27 cellular contexts compared by ENCODE assay signal in genomic region chr19:19171110-19171672, GRCh38. TPM values are rescaled to one million over a fixed set of nuclear protein-coding genes. Genes with fewer than 3 reads are reported as not detected.
DNase-seq lines count a peak whose midpoint lies in the region; ATAC-seq and TF ChIP-seq lines count a peak whose summit lies in the region.
"Had no signal": no experiment of that assay in that cellular context is flagged by ENCODE, and none has a peak within 500 bp of the region (broad histone marks: within the 10 kb centered on the region; RNA-seq: fewer than 3 reads in every experiment).

No MANE protein-coding gene starts in this region.

- no peaks in the 10 kb centered on the region for H3K27me3 Mint-ChIP-seq in activated T-helper 17 cell treated with anti-CD3 and anti-CD28 coated beads, Interleukin-2, amount 50 U/mL, for 72 hours
- peaks cover 5% of the 10 kb centered on the region for H3K27me3 Mint-ChIP-seq in nephron (ENCODE audit: low read depth)
- H3K27me3 Mint-ChIP-seq: activated CD4-positive, alpha-beta memory T cell treated with anti-CD3 and anti-CD28 coated beads for 36 hours had no signal

- H3K9me2 ChIP-seq in SK-N-SH: no peaks in the 10 kb centered on the region

- CTCF ChIA-PET in SK-N-SH (lab: Yijun Ruan, JAX): interaction anchor here (1.6 to 10.6 kb wide), 2 partner anchors 23 to 171 kb away, joined by 8 to 99 read pairs; no protein-coding TSS in a partner anchor

- H2AFZ ChIP-seq in SK-N-SH (ENCODE audit: low read depth): no peak overlapping the region

- intact Hi-C loops in heart left ventricle (cut with DNase I): no loop called here

- H3K9me3 Mint-ChIP-seq in activated T-helper 17 cell treated with anti-CD3 and anti-CD28 coated beads, Interleukin-2, amount 50 U/mL, for 72 hours: no peaks in the 10 kb centered on the region
- H3K9me3 Mint-ChIP-seq in nephron: no peaks in the 10 kb centered on the region
- H3K9me3 Mint-ChIP-seq: activated CD4-positive, alpha-beta memory T cell treated with anti-CD3 and anti-CD28 coated beads for 36 hours; activated T-cell treated with anti-CD3 and anti-CD28 coated beads, Interleukin-2, amount 50 U/mL, for 72 hours; immature natural killer cell; T-helper 1 cell treated with Interleukin-12 subunit alpha and Interleukin-12 subunit beta and Interleukin-4 antibody, amounts not matched to agents 30 μg/mL and 1 μg/mL, for 36 hours had no signal

- H3K27ac Mint-ChIP-seq in activated T-helper 17 cell treated with anti-CD3 and anti-CD28 coated beads, Interleukin-2, amount 50 U/mL, for 72 hours: no peak overlapping the region
- H3K27ac Mint-ChIP-seq in nephron: peak overlapping the region; percentile 6 to 43 (median 14)
- H3K27ac Mint-ChIP-seq: activated CD4-positive, alpha-beta memory T cell treated with anti-CD3 and anti-CD28 coated beads for 36 hours; activated T-cell treated with anti-CD3 and anti-CD28 coated beads, Interleukin-2, amount 50 U/mL, for 72 hours; immature natural killer cell; T-helper 1 cell treated with Interleukin-12 subunit alpha and Interleukin-12 subunit beta and Interleukin-4 antibody, amounts not matched to agents 30 μg/mL and 1 μg/mL, for 36 hours had no signal

- TF ChIP-seq POLR2A in heart left ventricle (IDR thresholded peaks at IDR 0.05): no peak

- DNase-seq in SK-N-SH (no peak), cerebellum (ENCODE audit: low spot score) (no peak), amniotic stem cell (lab: John Stamatoyannopoulos, UW) (no peak), heart left ventricle (no peak), NOMO-1 treated with DMSO at 0.1 percent for 48 hours (lab: John Stamatoyannopoulos, UW; ENCODE audit: unreplicated experiment) (no peak)
- DNase-seq: activated CD4-positive, alpha-beta memory T cell treated with anti-CD3 and anti-CD28 coated beads for 36 hours; activated naive CD4-positive, alpha-beta T cell treated with Interleukin-2 at 50 U/mL for 16 hours; activated T-cell treated with anti-CD3 and anti-CD28 coated beads, Interleukin-2, amount 50 U/mL, for 72 hours; DMS79 treated with DMSO at 0.1 percent for 48 hours; immature natural killer cell; mammary epithelial cell; NCI-H1092; NCI-H187; NCI-H2171; pancreas; RPMI8226; small intestine; stomach had no signal

- H3K4me1 ChIP-seq in SK-N-SH (ENCODE audit: control insufficient read depth in 1 of 2, insufficient read depth in 2 of 2, low read depth in 1 of 2, low read length in 1 of 2): peaks cover 0 to 2% of the 10 kb centered on the region in 2 experiments; a peak in 2 of 4 replicates
- H3K4me1 ChIP-seq in heart left ventricle: peaks cover 0 to 13% (median 6%) of the 10 kb centered on the region in 12 donors
- H3K4me1 ChIP-seq: pancreas had no signal

- H3K9ac ChIP-seq in SK-N-SH: no peak overlapping the region

- no peak for ATAC-seq in SK-N-SH treated with all-trans-retinoic acid at 6 μM for 48 hours
- no peak for ATAC-seq in activated T-helper 17 cell treated with anti-CD3 and anti-CD28 coated beads, Interleukin-2, amount 50 U/mL, for 72 hours (replicated peaks)
- no peak for ATAC-seq in heart left ventricle
- ATAC-seq: activated CD4-positive, CD25-positive, alpha-beta regulatory T cell treated with anti-CD3 and anti-CD28 coated beads, Interleukin-2, amount 50 U/mL, for 24 hours; activated T-cell treated with anti-CD3 and anti-CD28 coated beads, Interleukin-2, amount 50 U/mL, for 72 hours; HCT116 had no signal

- TF ChIP-seq CTCF in SK-N-SH (IDR thresholded peaks at IDR 0.05) (no peak), nephron (IDR thresholded peaks at IDR 0.05; ENCODE audit: unreplicated experiment in 3 of 3) (no peak), heart left ventricle (IDR thresholded peaks at IDR 0.05) (no peak)

- H3K36me3 ChIP-seq in SK-N-SH (replicated peaks in 1 of 2; ENCODE audit: control insufficient read depth in 1 of 2, insufficient read depth in 2 of 2, low read length in 1 of 2) (no peaks in the 10 kb centered on the region), heart left ventricle (peaks cover 0 to 8% (median 0%) of the 10 kb centered on the region in 9 donors)
- H3K36me3 ChIP-seq: pancreas had no signal

- no peak for TF ChIP-seq RAD21 in SK-N-SH (IDR thresholded peaks at IDR 0.05; ENCODE audit: low read length)

- POLR2A ChIA-PET in SK-N-SH (lab: Yijun Ruan, JAX): no interaction called here

- peak overlapping the region; percentile 46 for H3K4me3 Mint-ChIP-seq in activated T-helper 17 cell treated with anti-CD3 and anti-CD28 coated beads, Interleukin-2, amount 50 U/mL, for 72 hours
- H3K4me3 Mint-ChIP-seq in nephron: peak overlapping the region; percentile 2 to 50 (median 46)
- H3K4me3 Mint-ChIP-seq: T-helper 1 cell treated with Interleukin-12 subunit alpha and Interleukin-12 subunit beta and Interleukin-4 antibody, amounts not matched to agents 30 μg/mL and 1 μg/mL, for 36 hours had no signal

- 91% methylated on average over 5 of the region's 5 CpGs for WGBS in SK-N-SH (ENCODE audit: low lambda C conversion rate)
- 84 to 88% (median 86%) methylated on average over 5 of the region's 5 CpGs for WGBS in heart left ventricle, 4 donors

- H3K4me2 ChIP-seq in SK-N-SH: no peak overlapping the region

- no peaks in the 10 kb centered on the region for H4K20me1 ChIP-seq in SK-N-SH (ENCODE audit: insufficient read depth)

- H3K79me2 ChIP-seq in SK-N-SH (ENCODE audit: insufficient read depth): no peaks in the 10 kb centered on the region

- H3K36me3 Mint-ChIP-seq in activated T-helper 17 cell treated with anti-CD3 and anti-CD28 coated beads, Interleukin-2, amount 50 U/mL, for 72 hours (ENCODE audit: low read depth): peaks cover 4% of the 10 kb centered on the region
- H3K36me3 Mint-ChIP-seq in nephron (ENCODE audit: low read depth): no peaks in the 10 kb centered on the region
- H3K36me3 Mint-ChIP-seq: activated CD4-positive, alpha-beta memory T cell treated with anti-CD3 and anti-CD28 coated beads for 36 hours; immature natural killer cell had no signal

- peaks cover 12% of the 10 kb centered on the region for H3K4me1 Mint-ChIP-seq in activated T-helper 17 cell treated with anti-CD3 and anti-CD28 coated beads, Interleukin-2, amount 50 U/mL, for 72 hours
- H3K4me1 Mint-ChIP-seq in nephron: peaks cover 29% of the 10 kb centered on the region

- H3K27me3 ChIP-seq in SK-N-SH (ENCODE audit: insufficient read depth) (no peaks in the 10 kb centered on the region), heart left ventricle (no peaks in the 10 kb centered on the region)
- H3K27me3 ChIP-seq: pancreas, tibial nerve had no signal

- no peaks in the 10 kb centered on the region for H3F3A ChIP-seq in SK-N-SH (replicated peaks; ENCODE audit: insufficient read depth)

- H3K9me3 ChIP-seq in SK-N-SH: no peaks in the 10 kb centered on the region
- no peaks in the 10 kb centered on the region for H3K9me3 ChIP-seq in heart left ventricle
- H3K9me3 ChIP-seq: pancreas, stomach, tibial nerve had no signal

- H3K4me3 ChIP-seq in SK-N-SH (ENCODE audit: low read depth in 2 of 2, low read length in 1 of 2): no peak overlapping the region
- no peak overlapping the region for H3K4me3 ChIP-seq in heart left ventricle

- no peak for TF ChIP-seq EP300 in SK-N-SH (IDR thresholded peaks at IDR 0.05; ENCODE audit: borderline replicate concordance in 1 of 2, low read depth in 1 of 2, low read length in 1 of 2)

- H3K27ac ChIP-seq in SK-N-SH (ENCODE audit: low read depth in 2 of 2, low read length in 1 of 2) (no peak overlapping the region), heart left ventricle (no peak overlapping the region)
- H3K27ac ChIP-seq: 22Rv1, pancreas, stomach, tibial nerve had no signal

RNA-seq across cellular contexts. Expression of gene MEF2B, which starts 1.1 kb away (rescaled TPM):
- polyA plus RNA-seq in SK-N-SH (2012; rRNA removed) (1.0 and 1.1 TPM in 2 replicates), heart left ventricle (under 1 TPM; 0.23 to 0.33 TPM)
- polyA plus RNA-seq in SK-N-SH (2012; cell fraction: cytosol; rRNA removed): 0.40 and 0.55 TPM in 2 replicates
- polyA plus RNA-seq in SK-N-SH (2012; cell fraction: nucleus; rRNA removed): 4.3 and 4.6 TPM in 2 replicates
- total RNA-seq in activated T-helper 17 cell treated with anti-CD3 and anti-CD28 coated beads, Interleukin-2, amount 50 U/mL, for 72 hours: 1 to 10 TPM in 1 of 2 donors, under 1 TPM in 1; 0.17 to 2.0 TPM
- total RNA-seq in cerebellum (0.27 TPM), heart left ventricle (under 1 TPM in 8 of 9 donors, not detected in 1; 0.23 to 0.92 (median 0.49) TPM)
- total RNA-seq: SK-MEL-5 had no signal

RNA-seq across cellular contexts. Expression of gene BORCS8, which starts 20.8 kb away (rescaled TPM):
- 33.7 and 36.4 TPM in 2 replicates for polyA plus RNA-seq in SK-N-SH (2012; rRNA removed)
- 21.3 and 26.1 TPM in 2 replicates for polyA plus RNA-seq in SK-N-SH (2012; cell fraction: cytosol; rRNA removed)
- polyA plus RNA-seq in SK-N-SH (2012; cell fraction: nucleus; rRNA removed): 44.0 and 46.3 TPM in 2 replicates
- 10 to 100 TPM; 14.9 to 28.2 TPM for total RNA-seq in activated T-helper 17 cell treated with anti-CD3 and anti-CD28 coated beads, Interleukin-2, amount 50 U/mL, for 72 hours
- total RNA-seq in cerebellum: 10.0 TPM
- total RNA-seq in heart left ventricle: 10 to 100 TPM; 14.4 to 28.9 (median 22.7) TPM
- polyA plus RNA-seq in heart left ventricle: 10 to 100 TPM; 19.6 to 23.4 TPM

RNA-seq across cellular contexts. Expression of gene RFXANK, which starts 20.9 kb away (rescaled TPM):
- polyA plus RNA-seq in SK-N-SH (2012; rRNA removed): 98.2 and 117 TPM in 2 replicates
- 44.4 and 60.1 TPM in 2 replicates for polyA plus RNA-seq in SK-N-SH (2012; cell fraction: cytosol; rRNA removed)
- polyA plus RNA-seq in SK-N-SH (2012; cell fraction: nucleus; rRNA removed): 268 and 280 TPM in 2 replicates
- total RNA-seq in activated T-helper 17 cell treated with anti-CD3 and anti-CD28 coated beads, Interleukin-2, amount 50 U/mL, for 72 hours: 10 to 100 TPM; 88.9 to 95.8 TPM
- 16.8 TPM for total RNA-seq in cerebellum
- total RNA-seq in heart left ventricle: 10 to 100 TPM; 26.5 to 45.7 (median 39.5) TPM
- polyA plus RNA-seq in heart left ventricle: 10 to 100 TPM; 55.2 to 71.9 TPM

RNA-seq across cellular contexts. Expression of gene NR2C2AP, which starts 32.0 kb away (rescaled TPM):
- polyA plus RNA-seq in SK-N-SH (2012; rRNA removed): 21.2 and 21.9 TPM in 2 replicates
- 14.0 and 17.5 TPM in 2 replicates for polyA plus RNA-seq in SK-N-SH (2012; cell fraction: cytosol; rRNA removed)
- polyA plus RNA-seq in SK-N-SH (2012; cell fraction: nucleus; rRNA removed): 32.1 and 33.6 TPM in 2 replicates
- 10 to 100 TPM; 39.5 to 50.9 TPM for total RNA-seq in activated T-helper 17 cell treated with anti-CD3 and anti-CD28 coated beads, Interleukin-2, amount 50 U/mL, for 72 hours
- total RNA-seq in cerebellum: 5.4 TPM
- total RNA-seq in heart left ventricle: 10 to 100 TPM in 2 of 9 donors, 1 to 10 TPM in 7; 2.6 to 13.1 (median 5.7) TPM
- polyA plus RNA-seq in heart left ventricle: 10 to 100 TPM in 1 of 2 donors, 1 to 10 TPM in 1; 6.7 to 26.2 TPM

RNA-seq across cellular contexts. Expression of gene TMEM161A, which starts 32.9 kb away (rescaled TPM):
- 37.8 and 39.3 TPM in 2 replicates for polyA plus RNA-seq in SK-N-SH (2012; rRNA removed)
- polyA plus RNA-seq in SK-N-SH (2012; cell fraction: cytosol; rRNA removed): 10.0 and 16.7 TPM in 2 replicates
- 109 and 145 TPM in 2 replicates for polyA plus RNA-seq in SK-N-SH (2012; cell fraction: nucleus; rRNA removed)
- total RNA-seq in activated T-helper 17 cell treated with anti-CD3 and anti-CD28 coated beads, Interleukin-2, amount 50 U/mL, for 72 hours: 10 to 100 TPM; 21.0 to 22.4 TPM
- 10.6 TPM for total RNA-seq in cerebellum
- total RNA-seq in heart left ventricle: 10 to 100 TPM; 12.3 to 29.7 (median 20.8) TPM
- 10 to 100 TPM; 22.1 to 26.1 TPM for polyA plus RNA-seq in heart left ventricle
